ENCODE assay signal across 1 cellular context in the genomic region with DNA sequence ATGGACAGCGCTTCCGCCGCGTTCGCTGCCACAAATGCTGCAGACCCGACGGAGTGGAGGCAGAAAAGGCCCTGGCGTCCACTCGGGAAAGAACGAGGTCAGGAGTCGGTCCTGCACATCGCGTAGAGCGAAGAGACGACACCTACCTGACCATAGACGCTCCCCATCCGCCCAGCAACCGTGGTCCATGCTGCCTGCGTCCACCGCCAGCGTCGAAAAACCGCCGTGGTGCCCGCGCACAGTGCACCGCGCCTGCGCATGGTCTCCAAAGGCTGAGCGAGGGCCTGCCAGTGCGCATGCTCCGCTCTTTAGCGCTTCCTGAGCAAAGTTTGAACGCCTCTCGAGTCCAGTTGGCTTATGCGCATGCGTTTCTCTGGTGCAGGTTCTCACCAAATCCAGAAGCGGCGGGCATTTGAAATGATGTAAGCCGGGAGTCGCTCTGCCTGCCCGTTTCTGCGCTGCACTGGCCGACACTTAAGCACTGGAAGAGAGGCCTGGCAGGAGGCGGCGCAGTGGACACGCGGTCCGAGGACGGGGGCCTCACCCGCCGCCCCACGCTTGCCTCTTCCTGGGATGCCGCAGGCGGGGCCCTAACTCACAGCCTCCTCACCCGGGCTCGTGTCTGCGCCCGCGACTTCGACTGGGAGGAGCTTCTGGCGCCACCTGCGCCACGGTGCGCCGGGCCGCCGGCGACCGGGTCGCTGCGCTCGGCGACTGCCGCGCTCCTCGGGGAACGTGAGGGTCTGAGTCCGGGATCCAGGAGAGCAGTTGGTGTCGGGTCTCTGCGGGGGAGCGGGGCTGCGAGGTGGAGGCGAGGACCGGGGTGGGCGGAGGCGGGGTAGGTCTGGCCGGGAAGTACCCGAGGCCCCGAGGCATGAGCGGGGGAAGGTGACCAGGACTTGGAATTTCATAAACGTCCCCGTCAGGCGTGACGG.
TF ChIP-seq lines count a peak whose summit lies in the region.

Gene FAM24B (minus strand): TSS at position 243 of the 935 bp plus-strand sequence. CDS start 29,066 bp downstream, outside the sequence.

TF ChIP-seq in HepG2, 621 proteins besides CTCF, POLR2A, EP300 and RAD21 (continued from another document and continues in another):
- TF ChIP-seq, protein P1, sequence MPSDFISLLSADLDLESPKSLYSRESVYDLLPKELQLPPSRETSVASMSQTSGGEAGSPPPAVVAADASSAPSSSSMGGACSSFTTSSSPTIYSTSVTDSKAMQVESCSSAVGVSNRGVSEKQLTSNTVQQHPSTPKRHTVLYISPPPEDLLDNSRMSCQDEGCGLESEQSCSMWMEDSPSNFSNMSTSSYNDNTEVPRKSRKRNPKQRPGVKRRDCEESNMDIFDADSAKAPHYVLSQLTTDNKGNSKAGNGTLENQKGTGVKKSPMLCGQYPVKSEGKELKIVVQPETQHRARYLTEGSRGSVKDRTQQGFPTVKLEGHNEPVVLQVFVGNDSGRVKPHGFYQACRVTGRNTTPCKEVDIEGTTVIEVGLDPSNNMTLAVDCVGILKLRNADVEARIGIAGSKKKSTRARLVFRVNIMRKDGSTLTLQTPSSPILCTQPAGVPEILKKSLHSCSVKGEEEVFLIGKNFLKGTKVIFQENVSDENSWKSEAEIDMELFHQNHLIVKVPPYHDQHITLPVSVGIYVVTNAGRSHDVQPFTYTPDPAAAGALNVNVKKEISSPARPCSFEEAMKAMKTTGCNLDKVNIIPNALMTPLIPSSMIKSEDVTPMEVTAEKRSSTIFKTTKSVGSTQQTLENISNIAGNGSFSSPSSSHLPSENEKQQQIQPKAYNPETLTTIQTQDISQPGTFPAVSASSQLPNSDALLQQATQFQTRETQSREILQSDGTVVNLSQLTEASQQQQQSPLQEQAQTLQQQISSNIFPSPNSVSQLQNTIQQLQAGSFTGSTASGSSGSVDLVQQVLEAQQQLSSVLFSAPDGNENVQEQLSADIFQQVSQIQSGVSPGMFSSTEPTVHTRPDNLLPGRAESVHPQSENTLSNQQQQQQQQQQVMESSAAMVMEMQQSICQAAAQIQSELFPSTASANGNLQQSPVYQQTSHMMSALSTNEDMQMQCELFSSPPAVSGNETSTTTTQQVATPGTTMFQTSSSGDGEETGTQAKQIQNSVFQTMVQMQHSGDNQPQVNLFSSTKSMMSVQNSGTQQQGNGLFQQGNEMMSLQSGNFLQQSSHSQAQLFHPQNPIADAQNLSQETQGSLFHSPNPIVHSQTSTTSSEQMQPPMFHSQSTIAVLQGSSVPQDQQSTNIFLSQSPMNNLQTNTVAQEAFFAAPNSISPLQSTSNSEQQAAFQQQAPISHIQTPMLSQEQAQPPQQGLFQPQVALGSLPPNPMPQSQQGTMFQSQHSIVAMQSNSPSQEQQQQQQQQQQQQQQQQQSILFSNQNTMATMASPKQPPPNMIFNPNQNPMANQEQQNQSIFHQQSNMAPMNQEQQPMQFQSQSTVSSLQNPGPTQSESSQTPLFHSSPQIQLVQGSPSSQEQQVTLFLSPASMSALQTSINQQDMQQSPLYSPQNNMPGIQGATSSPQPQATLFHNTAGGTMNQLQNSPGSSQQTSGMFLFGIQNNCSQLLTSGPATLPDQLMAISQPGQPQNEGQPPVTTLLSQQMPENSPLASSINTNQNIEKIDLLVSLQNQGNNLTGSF (CRISPR knock-in tag; IDR thresholded peaks at IDR 0.05), result peak; percentile 27; the same call in 1 of the 2 replicates
- TF ChIP-seq HNRNPLL (IDR thresholded peaks at IDR 0.05; ENCODE audit: low read depth, low read length, poor library complexity, severe bottlenecking), result peak; percentile 78
- no peak for TF ChIP-seq PHB2 (IDR thresholded peaks at IDR 0.05; ENCODE audit: partially characterized antibody)
- TF ChIP-seq, protein P2, sequence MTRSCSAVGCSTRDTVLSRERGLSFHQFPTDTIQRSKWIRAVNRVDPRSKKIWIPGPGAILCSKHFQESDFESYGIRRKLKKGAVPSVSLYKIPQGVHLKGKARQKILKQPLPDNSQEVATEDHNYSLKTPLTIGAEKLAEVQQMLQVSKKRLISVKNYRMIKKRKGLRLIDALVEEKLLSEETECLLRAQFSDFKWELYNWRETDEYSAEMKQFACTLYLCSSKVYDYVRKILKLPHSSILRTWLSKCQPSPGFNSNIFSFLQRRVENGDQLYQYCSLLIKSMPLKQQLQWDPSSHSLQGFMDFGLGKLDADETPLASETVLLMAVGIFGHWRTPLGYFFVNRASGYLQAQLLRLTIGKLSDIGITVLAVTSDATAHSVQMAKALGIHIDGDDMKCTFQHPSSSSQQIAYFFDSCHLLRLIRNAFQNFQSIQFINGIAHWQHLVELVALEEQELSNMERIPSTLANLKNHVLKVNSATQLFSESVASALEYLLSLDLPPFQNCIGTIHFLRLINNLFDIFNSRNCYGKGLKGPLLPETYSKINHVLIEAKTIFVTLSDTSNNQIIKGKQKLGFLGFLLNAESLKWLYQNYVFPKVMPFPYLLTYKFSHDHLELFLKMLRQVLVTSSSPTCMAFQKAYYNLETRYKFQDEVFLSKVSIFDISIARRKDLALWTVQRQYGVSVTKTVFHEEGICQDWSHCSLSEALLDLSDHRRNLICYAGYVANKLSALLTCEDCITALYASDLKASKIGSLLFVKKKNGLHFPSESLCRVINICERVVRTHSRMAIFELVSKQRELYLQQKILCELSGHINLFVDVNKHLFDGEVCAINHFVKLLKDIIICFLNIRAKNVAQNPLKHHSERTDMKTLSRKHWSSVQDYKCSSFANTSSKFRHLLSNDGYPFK (CRISPR knock-in tag; IDR thresholded peaks at IDR 0.05; ENCODE audit: borderline replicate concordance), result peak; percentile 19; the same call in 1 of the 2 replicates
- TF ChIP-seq, protein P3, sequence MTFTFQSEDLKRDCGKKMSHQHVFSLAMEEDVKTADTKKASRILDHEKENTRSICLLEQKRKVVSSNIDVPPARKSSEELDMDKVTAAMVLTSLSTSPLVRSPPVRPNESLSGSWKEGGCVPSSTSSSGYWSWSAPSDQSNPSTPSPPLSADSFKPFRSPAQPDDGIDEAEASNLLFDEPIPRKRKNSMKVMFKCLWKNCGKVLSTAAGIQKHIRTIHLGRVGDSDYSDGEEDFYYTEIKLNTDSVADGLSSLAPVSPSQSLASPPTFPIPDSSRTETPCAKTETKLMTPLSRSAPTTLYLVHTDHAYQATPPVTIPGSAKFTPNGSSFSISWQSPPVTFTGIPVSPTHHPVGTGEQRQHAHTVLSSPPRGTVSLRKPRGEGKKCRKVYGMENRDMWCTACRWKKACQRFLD (CRISPR knock-in tag; IDR thresholded peaks at IDR 0.05; ENCODE audit: borderline replicate concordance), result no peak
- peak; percentile 56; the same call in 1 of the 2 replicates for TF ChIP-seq BATF2 (CRISPR knock-in tag; IDR thresholded peaks at IDR 0.05)
- TF ChIP-seq PHF20 (CRISPR knock-in tag; IDR thresholded peaks at IDR 0.05), result no peak
- peak; percentile 68 for TF ChIP-seq NRL (CRISPR knock-in tag; IDR thresholded peaks at IDR 0.05; ENCODE audit: borderline replicate concordance)
- peak; percentile 22; the same call in 1 of the 2 replicates for TF ChIP-seq ZSCAN21 (CRISPR knock-in tag; IDR thresholded peaks at IDR 0.05; ENCODE audit: borderline replicate concordance)
- TF ChIP-seq, protein P4, sequence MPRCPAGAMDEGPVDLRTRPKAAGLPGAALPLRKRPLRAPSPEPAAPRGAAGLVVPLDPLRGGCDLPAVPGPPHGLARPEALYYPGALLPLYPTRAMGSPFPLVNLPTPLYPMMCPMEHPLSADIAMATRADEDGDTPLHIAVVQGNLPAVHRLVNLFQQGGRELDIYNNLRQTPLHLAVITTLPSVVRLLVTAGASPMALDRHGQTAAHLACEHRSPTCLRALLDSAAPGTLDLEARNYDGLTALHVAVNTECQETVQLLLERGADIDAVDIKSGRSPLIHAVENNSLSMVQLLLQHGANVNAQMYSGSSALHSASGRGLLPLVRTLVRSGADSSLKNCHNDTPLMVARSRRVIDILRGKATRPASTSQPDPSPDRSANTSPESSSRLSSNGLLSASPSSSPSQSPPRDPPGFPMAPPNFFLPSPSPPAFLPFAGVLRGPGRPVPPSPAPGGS (CRISPR knock-in tag; IDR thresholded peaks at IDR 0.05), result 0 out of 2 replicates have a peak, but pooled peaks have one; percentile 35
- no peak for TF ChIP-seq SYNCRIP (IDR thresholded peaks at IDR 0.05; ENCODE audit: insufficient read depth, low read depth, low read length)
- no peak for TF ChIP-seq NFATC3 (CRISPR knock-in tag; IDR thresholded peaks at IDR 0.05)
- TF ChIP-seq SIX4 (CRISPR knock-in tag; IDR thresholded peaks at IDR 0.05), result no peak
- TF ChIP-seq, protein P5, sequence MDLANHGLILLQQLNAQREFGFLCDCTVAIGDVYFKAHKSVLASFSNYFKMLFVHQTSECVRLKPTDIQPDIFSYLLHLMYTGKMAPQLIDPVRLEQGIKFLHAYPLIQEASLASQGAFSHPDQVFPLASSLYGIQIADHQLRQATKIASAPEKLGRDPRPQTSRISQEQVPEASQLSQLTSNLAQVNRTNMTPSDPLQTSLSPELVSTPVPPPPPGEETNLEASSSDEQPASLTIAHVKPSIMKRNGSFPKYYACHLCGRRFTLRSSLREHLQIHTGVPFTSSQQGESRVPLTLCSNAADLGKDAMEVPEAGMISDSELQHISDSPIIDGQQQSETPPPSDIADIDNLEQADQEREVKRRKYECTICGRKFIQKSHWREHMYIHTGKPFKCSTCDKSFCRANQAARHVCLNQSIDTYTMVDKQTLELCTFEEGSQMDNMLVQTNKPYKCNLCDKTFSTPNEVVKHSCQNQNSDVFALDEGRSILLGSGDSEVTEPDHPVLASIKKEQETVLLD (CRISPR knock-in tag; IDR thresholded peaks at IDR 0.05; ENCODE audit: low read depth), result peak; percentile 46; the same call in 1 of the 2 replicates
- TF ChIP-seq, protein P6, sequence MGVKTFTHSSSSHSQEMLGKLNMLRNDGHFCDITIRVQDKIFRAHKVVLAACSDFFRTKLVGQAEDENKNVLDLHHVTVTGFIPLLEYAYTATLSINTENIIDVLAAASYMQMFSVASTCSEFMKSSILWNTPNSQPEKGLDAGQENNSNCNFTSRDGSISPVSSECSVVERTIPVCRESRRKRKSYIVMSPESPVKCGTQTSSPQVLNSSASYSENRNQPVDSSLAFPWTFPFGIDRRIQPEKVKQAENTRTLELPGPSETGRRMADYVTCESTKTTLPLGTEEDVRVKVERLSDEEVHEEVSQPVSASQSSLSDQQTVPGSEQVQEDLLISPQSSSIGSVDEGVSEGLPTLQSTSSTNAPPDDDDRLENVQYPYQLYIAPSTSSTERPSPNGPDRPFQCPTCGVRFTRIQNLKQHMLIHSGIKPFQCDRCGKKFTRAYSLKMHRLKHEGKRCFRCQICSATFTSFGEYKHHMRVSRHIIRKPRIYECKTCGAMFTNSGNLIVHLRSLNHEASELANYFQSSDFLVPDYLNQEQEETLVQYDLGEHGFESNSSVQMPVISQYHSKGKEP (CRISPR knock-in tag; IDR thresholded peaks at IDR 0.05), result no peak
- no peak for TF ChIP-seq KDM4B (CRISPR knock-in tag; IDR thresholded peaks at IDR 0.05)
- no peak for TF ChIP-seq XRCC5 (optimal IDR thresholded peaks at IDR 0.05; ENCODE audit: low read length)
- TF ChIP-seq ZNF547 (CRISPR knock-in tag; IDR thresholded peaks at IDR 0.05), result peak; percentile 61; the same call in 1 of the 2 replicates
- no peak for TF ChIP-seq RORA (CRISPR knock-in tag; IDR thresholded peaks at IDR 0.05)
- peak; percentile 61 for TF ChIP-seq PHF8 (CRISPR knock-in tag; IDR thresholded peaks at IDR 0.05)
- no peak for TF ChIP-seq ZMYM2 (CRISPR knock-in tag; IDR thresholded peaks at IDR 0.05)
- TF ChIP-seq, protein P7, sequence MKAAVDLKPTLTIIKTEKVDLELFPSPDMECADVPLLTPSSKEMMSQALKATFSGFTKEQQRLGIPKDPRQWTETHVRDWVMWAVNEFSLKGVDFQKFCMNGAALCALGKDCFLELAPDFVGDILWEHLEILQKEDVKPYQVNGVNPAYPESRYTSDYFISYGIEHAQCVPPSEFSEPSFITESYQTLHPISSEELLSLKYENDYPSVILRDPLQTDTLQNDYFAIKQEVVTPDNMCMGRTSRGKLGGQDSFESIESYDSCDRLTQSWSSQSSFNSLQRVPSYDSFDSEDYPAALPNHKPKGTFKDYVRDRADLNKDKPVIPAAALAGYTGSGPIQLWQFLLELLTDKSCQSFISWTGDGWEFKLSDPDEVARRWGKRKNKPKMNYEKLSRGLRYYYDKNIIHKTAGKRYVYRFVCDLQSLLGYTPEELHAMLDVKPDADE (CRISPR knock-in tag; IDR thresholded peaks at IDR 0.05), result no peak
- TF ChIP-seq ZNF329 (CRISPR knock-in tag; IDR thresholded peaks at IDR 0.05; ENCODE audit: low read depth), result 0 out of 2 replicates have a peak, but pooled peaks have one; percentile 36
- TF ChIP-seq, protein P8, sequence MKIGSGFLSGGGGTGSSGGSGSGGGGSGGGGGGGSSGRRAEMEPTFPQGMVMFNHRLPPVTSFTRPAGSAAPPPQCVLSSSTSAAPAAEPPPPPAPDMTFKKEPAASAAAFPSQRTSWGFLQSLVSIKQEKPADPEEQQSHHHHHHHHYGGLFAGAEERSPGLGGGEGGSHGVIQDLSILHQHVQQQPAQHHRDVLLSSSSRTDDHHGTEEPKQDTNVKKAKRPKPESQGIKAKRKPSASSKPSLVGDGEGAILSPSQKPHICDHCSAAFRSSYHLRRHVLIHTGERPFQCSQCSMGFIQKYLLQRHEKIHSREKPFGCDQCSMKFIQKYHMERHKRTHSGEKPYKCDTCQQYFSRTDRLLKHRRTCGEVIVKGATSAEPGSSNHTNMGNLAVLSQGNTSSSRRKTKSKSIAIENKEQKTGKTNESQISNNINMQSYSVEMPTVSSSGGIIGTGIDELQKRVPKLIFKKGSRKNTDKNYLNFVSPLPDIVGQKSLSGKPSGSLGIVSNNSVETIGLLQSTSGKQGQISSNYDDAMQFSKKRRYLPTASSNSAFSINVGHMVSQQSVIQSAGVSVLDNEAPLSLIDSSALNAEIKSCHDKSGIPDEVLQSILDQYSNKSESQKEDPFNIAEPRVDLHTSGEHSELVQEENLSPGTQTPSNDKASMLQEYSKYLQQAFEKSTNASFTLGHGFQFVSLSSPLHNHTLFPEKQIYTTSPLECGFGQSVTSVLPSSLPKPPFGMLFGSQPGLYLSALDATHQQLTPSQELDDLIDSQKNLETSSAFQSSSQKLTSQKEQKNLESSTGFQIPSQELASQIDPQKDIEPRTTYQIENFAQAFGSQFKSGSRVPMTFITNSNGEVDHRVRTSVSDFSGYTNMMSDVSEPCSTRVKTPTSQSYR (CRISPR knock-in tag; IDR thresholded peaks at IDR 0.05; ENCODE audit: borderline replicate concordance), result no peak
